In genomic region chr13:100323937-100324336, GRCh38 we compare ENCODE assay signal across 20 cellular contexts.
DNase-seq lines count a peak whose midpoint lies in the region; ATAC-seq, FAIRE-seq and TF ChIP-seq lines count a peak whose summit lies in the region.
"Had no signal": no experiment of that assay in that cellular context is flagged by ENCODE, and none has a peak within 500 bp of the region (broad histone marks: within the 10 kb centered on the region; RNA-seq: fewer than 3 reads in every experiment).

No MANE protein-coding gene starts in this region.

- ATAC-seq in GM12878 = no peak
- no peak for ATAC-seq in HepG2
- ATAC-seq in omental fat pad (ENCODE audit: low FRiP score) = no peak
- ATAC-seq: GM23338, HCT116 had no signal

- no peaks in the 10 kb centered on the region for H3K36me3 ChIP-seq in GM12878 (ENCODE audit: control insufficient read depth in 2 of 2, insufficient read depth in 2 of 2, low read length in 1 of 2)
- peaks cover 0 to 3% of the 10 kb centered on the region in 2 experiments; a peak in 3 of 5 replicates for H3K36me3 ChIP-seq in HepG2 (replicated peaks in 1 of 2; ENCODE audit: control insufficient read depth in 1 of 2, insufficient read depth in 2 of 2, low read length in 2 of 2)
- H3K36me3 ChIP-seq in suprapubic skin = peaks cover 29% of the 10 kb centered on the region
- H3K36me3 ChIP-seq: BLaER1 had no signal

- SMC1A ChIA-PET in GM12878 (lab: Charles Lee; ENCODE audit: uncharacterized antibody, unreplicated experiment) = no interaction called here

- H3K4me3 ChIP-seq in GM12878 = no peak overlapping the region
- no peak overlapping the region for H3K4me3 ChIP-seq in HepG2 (replicated peaks in 1 of 3; ENCODE audit: insufficient read depth in 1 of 3, low read depth in 2 of 3, low read length in 3 of 3)
- H3K4me3 ChIP-seq in suprapubic skin = no peak overlapping the region
- H3K4me3 ChIP-seq: BLaER1, GM23338 had no signal

- H3K4me2 ChIP-seq in GM12878 (ENCODE audit: control insufficient read depth, insufficient read depth) (no peak overlapping the region), HepG2 (ENCODE audit: low read depth, low read length) (no peak overlapping the region)
- H3K4me2 ChIP-seq: BLaER1, GM23338 had no signal

- POLR2A ChIA-PET in GM12878 (lab: Charles Lee) = no interaction called here
- POLR2A ChIA-PET in HepG2 (lab: Yijun Ruan, JAX) = no interaction called here

- H4K20me1 ChIP-seq in GM12878 (ENCODE audit: control insufficient read depth, insufficient read depth) (no peaks in the 10 kb centered on the region), HepG2 (ENCODE audit: insufficient read depth, low read length) (no peaks in the 10 kb centered on the region)
- H4K20me1 ChIP-seq: BLaER1 had no signal

- H3K9ac ChIP-seq in GM12878 (ENCODE audit: control insufficient read depth, insufficient read depth, low read length) (no peak overlapping the region), HepG2 (ENCODE audit: insufficient read depth, low read depth, low read length) (no peak overlapping the region)
- H3K9ac ChIP-seq: BLaER1 had no signal

- TF ChIP-seq CTCF in GM12878 (IDR thresholded peaks at IDR 0.05 in 2 of 3, conservative IDR thresholded peaks at IDR 0.05 in 1 of 3; ENCODE audit: control insufficient read depth in 2 of 3, extremely low read depth in 1 of 3, insufficient read depth in 1 of 3, low read depth in 3 of 3, low read length in 3 of 3) = no peak
- no peak for TF ChIP-seq CTCF in HepG2 (CRISPR knock-in tag; IDR thresholded peaks at IDR 0.05)
- no peak for TF ChIP-seq CTCF in suprapubic skin (IDR thresholded peaks at IDR 0.05)
- no peak for TF ChIP-seq CTCF in omental fat pad (IDR thresholded peaks at IDR 0.05)

- TF ChIP-seq POLR2A in GM12878 (IDR thresholded peaks at IDR 0.05; ENCODE audit: low read depth, low read length) (no peak), HepG2 (IDR thresholded peaks at IDR 0.05; ENCODE audit: insufficient read depth in 1 of 2, low read depth in 2 of 2, low read length in 2 of 2) (no peak), suprapubic skin (IDR thresholded peaks at IDR 0.05) (no peak)

- intact Hi-C loops in GM12878 (cut with micrococcal nuclease; ENCODE audit: unreplicated experiment) = no loop called here
- intact Hi-C loops in HepG2 (cut with micrococcal nuclease; ENCODE audit: unreplicated experiment) = no loop called here

- CTCF ChIA-PET in GM12878 (lab: Yijun Ruan, JAX) = no interaction called here
- CTCF ChIA-PET in HepG2 (lab: Yijun Ruan, JAX; ENCODE audit: low intra/inter-chr PET ratio, low total read pairs) = no interaction called here

- WGBS in GM12878 (ENCODE audit: insufficient coverage, insufficient replicate concordance, low lambda C conversion rate, missing lambda C conversion rate) = 38% methylated on average over 1 of the region's 1 CpG
- 88% methylated on average over 1 of the region's 1 CpG for whole genome bisulfite sequencing in HepG2 (ENCODE audit: low lambda C conversion rate)
- 96% methylated on average over 1 of the region's 1 CpG for WGBS in suprapubic skin

- H3K27me3 ChIP-seq in GM12878 (replicated peaks in 1 of 2; ENCODE audit: control insufficient read depth in 2 of 2, insufficient read depth in 2 of 2, low read length in 1 of 2) (no peaks in the 10 kb centered on the region), HepG2 (ENCODE audit: control insufficient read depth in 1 of 2, insufficient read depth in 2 of 2, low read length in 2 of 2) (no peaks in the 10 kb centered on the region), suprapubic skin (no peaks in the 10 kb centered on the region)
- H3K27me3 ChIP-seq: BLaER1 had no signal

- no TSS peak for BruUV-seq in GM12878 (replicated peaks; lab: Mats Ljungman, UMichigan)
- no TSS peak for BruUV-seq in HepG2 (replicated peaks; lab: Mats Ljungman, UMichigan)

- FAIRE-seq in GM12878 (lab: Jason Lieb, UNC) (peak; percentile 27), HepG2 (lab: Jason Lieb, UNC) (no peak)
- FAIRE-seq: G401.6, GM12892, GM18507 had no signal

- TF ChIP-seq EP300 in GM12878 (IDR thresholded peaks at IDR 0.05; ENCODE audit: borderline replicate concordance in 1 of 2, control insufficient read depth in 1 of 2, low read depth in 2 of 2, low read length in 2 of 2) (no peak), HepG2 (IDR thresholded peaks at IDR 0.05; ENCODE audit: low read depth in 2 of 2, low read length in 2 of 2) (no peak; a peak in 1 of 4 replicates), HepG2 (CRISPR knock-in tag; IDR thresholded peaks at IDR 0.05; ENCODE audit: borderline replicate concordance) (no peak), suprapubic skin (IDR thresholded peaks at IDR 0.05) (no peak)

- DNase-seq in NCI-H748 (lab: John Stamatoyannopoulos, UW; ENCODE audit: unreplicated experiment) (peak; percentile 10), NCI-H748 treated with DMSO at 0.1 percent for 48 hours (lab: John Stamatoyannopoulos, UW) (no peak), GM12878 (ENCODE audit: low read depth, low spot score) (no peak), HepG2 (ENCODE audit: low spot score) (peak; percentile 5), suprapubic skin (ENCODE audit: low spot score in 2 of 2) (no peak), omental fat pad (ENCODE audit: low spot score) (no peak), NCI-H69 (lab: John Stamatoyannopoulos, UW) (no peak)
- DNase-seq in stimulated activated CD8-positive, alpha-beta memory T cell treated with anti-CD3 and anti-CD28 coated beads, Interleukin-4, amount 100 ng/mL, for 48 hours = no peak
- DNase-seq: 8988T; Calu3; CD4-positive, alpha-beta memory T cell; H7; HFFc6 had no signal

- H3K4me1 ChIP-seq in GM12878 (ENCODE audit: control insufficient read depth, insufficient read depth, low read length) (no peaks in the 10 kb centered on the region), HepG2 (ENCODE audit: insufficient read depth, low read length) (peaks cover 9% of the 10 kb centered on the region), suprapubic skin (no peaks in the 10 kb centered on the region)
- H3K4me1 ChIP-seq: BLaER1 had no signal

- H2AFZ ChIP-seq in GM12878 (ENCODE audit: control insufficient read depth, low read depth, low read length) = no peak overlapping the region
- H2AFZ ChIP-seq in HepG2 (ENCODE audit: low read length) = no peak overlapping the region
- H2AFZ ChIP-seq: GM23338 had no signal

- RAD21 ChIA-PET in GM12878 (lab: Charles Lee; ENCODE audit: unreplicated experiment) = no interaction called here

- H3K27ac ChIP-seq in GM12878 (ENCODE audit: control insufficient read depth, insufficient read depth) = no peak overlapping the region
- H3K27ac ChIP-seq in HepG2 (ENCODE audit: extremely low read length, insufficient read depth, low read length) = no peak overlapping the region
- H3K27ac ChIP-seq in suprapubic skin = no peak overlapping the region
- H3K27ac ChIP-seq: BLaER1, HL-60 had no signal

- in situ Hi-C loops in GM12878 (cut with MboI) (no loop called here), HepG2 (cut with HindIII; ENCODE audit: extremely low pct_ligation_motif_present, low pct_unique_long_range_greater_than_20kb) (no loop called here)

- no peaks in the 10 kb centered on the region for H3K79me2 ChIP-seq in GM12878 (ENCODE audit: control insufficient read depth, insufficient read depth, low read length)
- H3K79me2 ChIP-seq in HepG2 (ENCODE audit: insufficient read depth, low read length) = no peaks in the 10 kb centered on the region

- TF ChIP-seq RAD21 in GM12878 (IDR thresholded peaks at IDR 0.05; ENCODE audit: insufficient read depth, low read depth, low read length) (no peak), HepG2 (CRISPR knock-in tag; IDR thresholded peaks at IDR 0.05) (no peak)

- no peaks in the 10 kb centered on the region for H3K9me3 ChIP-seq in GM12878 (replicated peaks; ENCODE audit: control insufficient read depth, insufficient read depth, low read length)
- no peaks in the 10 kb centered on the region for H3K9me3 ChIP-seq in HepG2 (ENCODE audit: low read length)
- no peaks in the 10 kb centered on the region for H3K9me3 ChIP-seq in suprapubic skin
- H3K9me3 ChIP-seq: BLaER1 had no signal

TF ChIP-seq in GM12878, 131 proteins besides CTCF, POLR2A, EP300 and RAD21 (continues in another document):
- no peak for TF ChIP-seq IKZF1 (conservative IDR thresholded peaks at IDR 0.05)
- no peak for TF ChIP-seq ZNF274 (IDR thresholded peaks at IDR 0.05; ENCODE audit: insufficient read depth, insufficient read length)
- TF ChIP-seq NKRF (conservative IDR thresholded peaks at IDR 0.05) = no peak

TF ChIP-seq in HepG2, 621 proteins besides CTCF, POLR2A, EP300 and RAD21 (continues in another document):
- TF ChIP-seq FOXA1 (IDR thresholded peaks at IDR 0.05) (no peak), FOXA1 (CRISPR knock-in tag; IDR thresholded peaks at IDR 0.05) (peak; percentile 56), TFE3 (CRISPR knock-in tag; IDR thresholded peaks at IDR 0.05) (peak; percentile 74; the same call in 1 of the 2 replicates), ZSCAN25 (CRISPR knock-in tag; IDR thresholded peaks at IDR 0.05) (no peak), CEBPG (CRISPR knock-in tag; IDR thresholded peaks at IDR 0.05) (0 out of 2 replicates have a peak, but pooled peaks have one; percentile 27)
- TF ChIP-seq, protein P1, sequence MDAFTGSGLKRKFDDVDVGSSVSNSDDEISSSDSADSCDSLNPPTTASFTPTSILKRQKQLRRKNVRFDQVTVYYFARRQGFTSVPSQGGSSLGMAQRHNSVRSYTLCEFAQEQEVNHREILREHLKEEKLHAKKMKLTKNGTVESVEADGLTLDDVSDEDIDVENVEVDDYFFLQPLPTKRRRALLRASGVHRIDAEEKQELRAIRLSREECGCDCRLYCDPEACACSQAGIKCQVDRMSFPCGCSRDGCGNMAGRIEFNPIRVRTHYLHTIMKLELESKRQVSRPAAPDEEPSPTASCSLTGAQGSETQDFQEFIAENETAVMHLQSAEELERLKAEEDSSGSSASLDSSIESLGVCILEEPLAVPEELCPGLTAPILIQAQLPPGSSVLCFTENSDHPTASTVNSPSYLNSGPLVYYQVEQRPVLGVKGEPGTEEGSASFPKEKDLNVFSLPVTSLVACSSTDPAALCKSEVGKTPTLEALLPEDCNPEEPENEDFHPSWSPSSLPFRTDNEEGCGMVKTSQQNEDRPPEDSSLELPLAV (CRISPR knock-in tag; conservative IDR thresholded peaks at IDR 0.05; ENCODE audit: low read depth) = no peak

Comparison
In these comparisons a context has a peak if more than half of its experiments do, and no peak if none do; other contexts are left out.
1. DNase-seq: peak in NCI-H748 (single experiment) and HepG2 (single experiment); none in NCI-H748 treated with DMSO at 0.1 percent for 48 hours (single experiment), GM12878 (single experiment), suprapubic skin (0 of 2), omental fat pad (single experiment), NCI-H69 (single experiment) and stimulated activated CD8-positive, alpha-beta memory T cell treated with anti-CD3 and anti-CD28 coated beads, Interleukin-4, amount 100 ng/mL, for 48 hours (single experiment).